In the genomic region with DNA sequence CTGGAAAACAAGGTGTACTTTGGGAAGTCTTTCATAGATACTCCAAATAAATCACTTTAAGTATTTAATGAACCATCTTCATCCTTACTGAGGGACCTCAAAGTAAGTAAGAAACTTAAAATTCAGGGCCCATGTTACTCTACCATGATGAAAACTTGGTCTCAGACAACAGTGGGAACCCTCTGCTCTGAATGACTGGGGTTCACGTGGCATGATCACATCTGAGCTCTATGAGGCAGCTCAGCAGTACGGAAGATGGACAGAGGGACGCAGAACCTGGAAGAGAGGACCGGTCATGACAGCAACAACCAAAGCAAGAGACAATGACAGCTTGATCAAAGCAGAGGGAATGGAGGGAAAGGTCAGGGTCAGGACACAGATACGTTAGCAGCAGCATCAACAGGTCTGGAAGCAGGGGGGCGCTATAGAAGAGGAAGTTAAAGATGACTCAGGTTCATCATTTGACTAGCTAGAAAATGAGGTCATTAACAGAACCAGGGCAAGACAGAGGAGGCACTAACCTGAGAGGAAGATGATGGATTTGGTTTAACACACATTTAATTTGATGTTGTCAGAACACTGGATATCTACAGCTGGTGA, we compare ENCODE assay signal across 12 cellular contexts. TPM values are rescaled to one million over a fixed set of nuclear protein-coding genes. Genes with fewer than 3 reads are reported as not detected.
DNase-seq lines count a peak whose midpoint lies in the region; ATAC-seq and TF ChIP-seq lines count a peak whose summit lies in the region.
"Had no signal": no experiment of that assay in that cellular context is flagged by ENCODE, and none has a peak within 500 bp of the region (broad histone marks: within the 10 kb centered on the region; RNA-seq: fewer than 3 reads in every experiment).

No MANE protein-coding gene starts in this region.

- H3K9me3 Mint-ChIP-seq in T-cell: no peaks in the 10 kb centered on the region

- ATAC-seq in T-cell (replicated peaks in 1 of 4) (peak in 2 of 4 experiments; percentile 43 to 46), right cardiac atrium (no peak), GM18520 (IDR thresholded peaks at IDR 0.05; ENCODE audit: unreplicated experiment) (no peak), heart right ventricle (no peak)

- H3K27me3 ChIP-seq in ACC112 (ENCODE audit: insufficient read depth, low read length): no peaks in the 10 kb centered on the region
- no peaks in the 10 kb centered on the region for H3K27me3 ChIP-seq in prostate gland (replicated peaks; ENCODE audit: insufficient read depth)
- no peaks in the 10 kb centered on the region for H3K27me3 ChIP-seq in right cardiac atrium (ENCODE audit: control insufficient read depth, insufficient read depth)
- no peaks in the 10 kb centered on the region for H3K27me3 ChIP-seq in heart right ventricle

- H3K9me3 ChIP-seq in prostate gland (no peaks in the 10 kb centered on the region), right cardiac atrium (ENCODE audit: control insufficient read depth, low read length) (no peaks in the 10 kb centered on the region), heart right ventricle (no peaks in the 10 kb centered on the region)
- H3K9me3 ChIP-seq: thoracic aorta had no signal

- TF ChIP-seq CTCF in GM12873 (IDR thresholded peaks at IDR 0.05; ENCODE audit: insufficient read depth, low read depth, low read length, missing control alignments): peak; percentile 47
- TF ChIP-seq CTCF in prostate gland (IDR thresholded peaks at IDR 0.05): no peak
- no peak for TF ChIP-seq CTCF in heart right ventricle (IDR thresholded peaks at IDR 0.05)

- TF ChIP-seq POLR2A in erythroblast (IDR thresholded peaks at IDR 0.05; ENCODE audit: low read length): no peak
- no peak for TF ChIP-seq POLR2A in prostate gland (IDR thresholded peaks at IDR 0.05)

- H3K36me3 ChIP-seq in ACC112 (ENCODE audit: insufficient read depth, low read length) (peaks cover 42% of the 10 kb centered on the region), prostate gland (no peaks in the 10 kb centered on the region), heart right ventricle (peaks cover 0 to 87% (median 19%) of the 10 kb centered on the region in 9 donors)

- POLR2A ChIA-PET in T-cell (lab: Charles Lee): interaction anchor here in 1 of 2 donors (0.6 kb wide), 1 partner anchor 13 kb away, joined by 9 read pairs; no protein-coding TSS in a partner anchor

- intact Hi-C loops in prostate gland (cut with DNase I) (loop anchor here (10.0 kb wide), 1 partner anchor 47 kb away; no protein-coding TSS in a partner anchor), right cardiac atrium (cut with DNase I) (no loop called here), heart right ventricle (cut with DNase I) (no loop called here)

- H3K79me2 ChIP-seq in ACC112 (ENCODE audit: control insufficient read depth, insufficient read depth, low read length, unreplicated experiment): peaks cover 89% of the 10 kb centered on the region

- H3K27ac Mint-ChIP-seq in T-cell: peak overlapping the region in 1 of 2 donors; percentile 78

- H3K4me3 ChIP-seq in ACC112 (ENCODE audit: low read depth, low read length) (no peak overlapping the region), prostate gland (no peak overlapping the region), right cardiac atrium (ENCODE audit: low read length) (no peak overlapping the region), heart right ventricle (no peak overlapping the region)
- H3K4me3 ChIP-seq: smooth muscle cell, thoracic aorta had no signal

- H3K4me1 ChIP-seq in ACC112 (ENCODE audit: control insufficient read depth, insufficient read depth, low read length, unreplicated experiment): no peaks in the 10 kb centered on the region
- no peaks in the 10 kb centered on the region for H3K4me1 ChIP-seq in prostate gland (replicated peaks)
- H3K4me1 ChIP-seq in right cardiac atrium (ENCODE audit: control insufficient read depth, insufficient read depth, low read length): peaks cover 3% of the 10 kb centered on the region
- peaks cover 0 to 42% (median 8%) of the 10 kb centered on the region in 9 donors for H3K4me1 ChIP-seq in heart right ventricle

- peak overlapping the region; percentile 26; the same call in 1 of the 2 replicates for H3K27ac ChIP-seq in ACC112 (ENCODE audit: low read depth, low read length)
- no peak overlapping the region for H3K27ac ChIP-seq in prostate gland
- no peak overlapping the region for H3K27ac ChIP-seq in right cardiac atrium (ENCODE audit: low read length)
- H3K27ac ChIP-seq in heart right ventricle: peak overlapping the region in 1 of 10 donors; percentile 64
- H3K27ac ChIP-seq: thoracic aorta had no signal

- H2AFZ ChIP-seq in ACC112 (ENCODE audit: low read length, unreplicated experiment): no peak overlapping the region

- no peaks in the 10 kb centered on the region for H3K27me3 Mint-ChIP-seq in T-cell

- peak overlapping the region in 2 of 3 donors; percentile 0 to 50 for H3K4me3 Mint-ChIP-seq in T-cell

- 90% methylated on average over 6 of the region's 6 CpGs for WGBS in prostate gland
- 90% methylated on average over 6 of the region's 6 CpGs for WGBS in right cardiac atrium
- 89 to 94% methylated on average over 6 of the region's 6 CpGs for WGBS in heart right ventricle, 2 donors

- peaks cover 7 to 35% (median 35%) of the 10 kb centered on the region in 3 donors for H3K4me1 Mint-ChIP-seq in T-cell

- CTCF ChIA-PET in T-cell (lab: Charles Lee): interaction anchor here (0.5 to 1.3 kb wide), 10 partner anchors 8 to 61 kb away, joined by 3 to 10 read pairs (median 4); no protein-coding TSS in a partner anchor

- DNase-seq in T-cell (peak in 5 of 34 experiments; percentile 2 to 21 (median 17)), erythroblast (lab: John Stamatoyannopoulos, UW) (peak; percentile 40 to 44), prostate gland (ENCODE audit: low spot score) (no peak), right cardiac atrium (no peak), heart right ventricle (no peak)
- DNase-seq: NCI-H1092 treated with DMSO at 0.1 percent for 48 hours, SHP77 treated with DMSO at 0.1 percent for 48 hours had no signal

- H3K36me3 Mint-ChIP-seq in T-cell: peaks cover 28% of the 10 kb centered on the region

RNA-seq across cellular contexts. Expression of a gene that starts 9.5 kb away (rescaled TPM):
- total RNA-seq in T-cell (100 to 1,000 TPM; 355 to 403 (median 391) TPM), prostate gland (100 to 1,000 TPM in 1 of 2 donors, 10 to 100 TPM in 1; 51.1 to 145 TPM), right cardiac atrium (10 to 100 TPM; 30.2 to 36.4 (median 33.6) TPM), heart right ventricle (10 to 100 TPM; 22.1 to 41.8 (median 28.9) TPM)
- polyA plus RNA-seq in right cardiac atrium (19.9 TPM), heart right ventricle (10 to 100 TPM; 34.1 to 36.3 TPM)

Comparison
In these comparisons a context has a peak if more than half of its experiments do, and no peak if none do; other contexts are left out.
1. DNase-seq: peak in erythroblast (2 of 2); none in prostate gland (single experiment), right cardiac atrium (0 of 3) and heart right ventricle (0 of 2).